Comparison of ENCODE assay signal across 9 cellular contexts in genomic region chr1:218463194-218464156, GRCh38.
DNase-seq lines count a peak whose midpoint lies in the region; ATAC-seq, FAIRE-seq and TF ChIP-seq lines count a peak whose summit lies in the region.
"Had no signal": no experiment of that assay in that cellular context is flagged by ENCODE, and none has a peak within 500 bp of the region (broad histone marks: within the 10 kb centered on the region; RNA-seq: fewer than 3 reads in every experiment).

No MANE protein-coding gene starts in this region.

- DNase-seq in A549 (ENCODE audit: low read depth in 1 of 2, low spot score in 1 of 2) = peak in 1 of 2 experiments; percentile 65
- peak; percentile 41 to 82 for DNase-seq in NOMO-1 (lab: John Stamatoyannopoulos, UW; ENCODE audit: unreplicated experiment in 2 of 2)
- peak in 3 of 10 donors; percentile 24 to 40 (median 36) for DNase-seq in dorsolateral prefrontal cortex
- no peak for DNase-seq in DMS79 (lab: John Stamatoyannopoulos, UW)
- DNase-seq in stimulated activated naive CD8-positive, alpha-beta T cell treated with anti-CD3 and anti-CD28 coated beads, Interleukin-15, Interleukin-2, amounts not matched to agents 100 U/mL and 50 U/mL, for 24 hours = no peak
- no peak for DNase-seq in activated CD4-positive, alpha-beta memory T cell treated with anti-CD3 and anti-CD28 coated beads, Interleukin-2, amount 10 ng/mL, durations not matched to agents 7 days and 5 days
- DNase-seq: H7 had no signal

- no peaks in the 10 kb centered on the region for H3K36me3 Mint-ChIP-seq in activated CD4-positive, alpha-beta memory T cell treated with anti-CD3 and anti-CD28 coated beads, Interleukin-2, amount 10 ng/mL, durations not matched to agents 7 days and 5 days (ENCODE audit: low read depth)

- H3K4me3 ChIP-seq in A549 (no peak overlapping the region), dorsolateral prefrontal cortex (peak overlapping the region in 4 of 59 donors; percentile 4 to 21 (median 12)), mononuclear cell (ENCODE audit: low read length) (peak overlapping the region; percentile 17)

- H3K4me1 Mint-ChIP-seq in activated CD4-positive, alpha-beta memory T cell treated with anti-CD3 and anti-CD28 coated beads, Interleukin-2, amount 10 ng/mL, durations not matched to agents 7 days and 5 days = no peaks in the 10 kb centered on the region

- POLR2A ChIA-PET in A549 (lab: Yijun Ruan, JAX) = no interaction called here
- POLR2A ChIA-PET in activated CD4-positive, alpha-beta memory T cell treated with anti-CD3 and anti-CD28 coated beads, Interleukin-2, amount 10 ng/mL, durations not matched to agents 7 days and 5 days (lab: Charles Lee) = no interaction called here

- FAIRE-seq in A549 (lab: Jason Lieb, UNC) = no peak

- no peak overlapping the region for H3K27ac Mint-ChIP-seq in activated CD4-positive, alpha-beta memory T cell treated with anti-CD3 and anti-CD28 coated beads, Interleukin-2, amount 10 ng/mL, durations not matched to agents 7 days and 5 days

- TF ChIP-seq EP300 in A549 (IDR thresholded peaks at IDR 0.05) = no peak

- H3K4me1 ChIP-seq in A549 (peaks cover 54% of the 10 kb centered on the region), mononuclear cell (ENCODE audit: insufficient read depth, low read length) (peaks cover 37% of the 10 kb centered on the region)

- H3K27me3 ChIP-seq in dorsolateral prefrontal cortex = peaks cover 0 to 5% (median 0%) of the 10 kb centered on the region in 45 donors
- H3K27me3 ChIP-seq in mononuclear cell (ENCODE audit: insufficient read depth, low read length) = no peaks in the 10 kb centered on the region

- no peaks in the 10 kb centered on the region for H3K9me3 ChIP-seq in A549
- no peaks in the 10 kb centered on the region for H3K9me3 ChIP-seq in mononuclear cell (ENCODE audit: low read depth, low read length)

- no peaks in the 10 kb centered on the region for H3K9me3 Mint-ChIP-seq in activated CD4-positive, alpha-beta memory T cell treated with anti-CD3 and anti-CD28 coated beads, Interleukin-2, amount 10 ng/mL, durations not matched to agents 7 days and 5 days

- peak overlapping the region; percentile 61 for H3K4me2 ChIP-seq in A549

- TF ChIP-seq POLR2A in A549 (IDR thresholded peaks at IDR 0.05; ENCODE audit: low read length) = no peak

- TF ChIP-seq CTCF in A549 (IDR thresholded peaks at IDR 0.05) = no peak
- TF ChIP-seq CTCF in dorsolateral prefrontal cortex (IDR thresholded peaks at IDR 0.05 in 54 of 56, conservative IDR thresholded peaks at IDR 0.05 in 2 of 56; ENCODE audit: low read depth in 1 of 56, partially characterized antibody in 56 of 56) = no peak

- ATAC-seq in A549 (peak; percentile 48 to 53; a peak in 3 of 6 replicates), GM19397 (IDR thresholded peaks at IDR 0.05; ENCODE audit: unreplicated experiment) (no peak)
- ATAC-seq in stimulated activated naive CD8-positive, alpha-beta T cell treated with anti-CD3 and anti-CD28 coated beads, Interleukin-15, Interleukin-2, amounts not matched to agents 100 U/mL and 50 U/mL, for 24 hours = no peak

- CTCF ChIA-PET in A549 (lab: Yijun Ruan, JAX) = interaction anchor here (0.9 kb wide), 1 partner anchor 22 kb away, joined by 3 read pairs; no protein-coding TSS in a partner anchor
- CTCF ChIA-PET in activated CD4-positive, alpha-beta memory T cell treated with anti-CD3 and anti-CD28 coated beads, Interleukin-2, amount 10 ng/mL, durations not matched to agents 7 days and 5 days (lab: Charles Lee) = no interaction called here

- no peaks in the 10 kb centered on the region for H3K27me3 Mint-ChIP-seq in activated CD4-positive, alpha-beta memory T cell treated with anti-CD3 and anti-CD28 coated beads, Interleukin-2, amount 10 ng/mL, durations not matched to agents 7 days and 5 days

- no peak for TF ChIP-seq RAD21 in A549 (conservative IDR thresholded peaks at IDR 0.05 in 1 of 2, IDR thresholded peaks at IDR 0.05 in 1 of 2)

- no peak overlapping the region for H3K4me3 Mint-ChIP-seq in activated CD4-positive, alpha-beta memory T cell treated with anti-CD3 and anti-CD28 coated beads, Interleukin-2, amount 10 ng/mL, durations not matched to agents 7 days and 5 days

- WGBS in A549 (ENCODE audit: missing lambda C conversion rate) = 56% methylated on average over 14 of the region's 14 CpGs

- H3K27ac ChIP-seq in A549 (peak overlapping the region; percentile 72 to 83), dorsolateral prefrontal cortex (peak overlapping the region in 48 of 59 donors; percentile 1 to 82 (median 49))

- intact Hi-C loops in dorsolateral prefrontal cortex (cut with DNase I) = no loop called here

TF ChIP-seq in A549, 52 proteins besides CTCF, POLR2A, EP300 and RAD21 (continues in another document):
- TF ChIP-seq EHF (CRISPR knock-in tag; IDR thresholded peaks at IDR 0.05) (peak; percentile 54; the same call in 1 of the 2 replicates), MAX (IDR thresholded peaks at IDR 0.05) (peak; percentile 60), ZFP36 (IDR thresholded peaks at IDR 0.05; ENCODE audit: borderline replicate concordance, partially characterized antibody) (no peak), JUN (IDR thresholded peaks at IDR 0.05) (peak in 1 of 2 experiments; percentile 21; a peak in 1 of 5 replicates), ESRRA (IDR thresholded peaks at IDR 0.05; ENCODE audit: borderline replicate concordance, low read length) (no peak), RCOR1 (IDR thresholded peaks at IDR 0.05; ENCODE audit: low read depth, low read length) (no peak), SREBF2 (IDR thresholded peaks at IDR 0.05) (no peak), CHD4 (IDR thresholded peaks at IDR 0.05; ENCODE audit: borderline replicate concordance) (no peak), RARB (CRISPR knock-in tag; IDR thresholded peaks at IDR 0.05) (0 out of 2 replicates have a peak, but pooled peaks have one; percentile 26), CEBPB (IDR thresholded peaks at IDR 0.05) (peak; percentile 28 to 60; a peak in 2 of 4 replicates), ZNF302 (CRISPR knock-in tag; IDR thresholded peaks at IDR 0.05) (no peak), CBX8 (IDR thresholded peaks at IDR 0.05) (no peak), CHD2 (IDR thresholded peaks at IDR 0.05; ENCODE audit: low read length, partially characterized antibody) (no peak), USF2 (IDR thresholded peaks at IDR 0.05) (no peak), JUNB (IDR thresholded peaks at IDR 0.05) (no peak), BCL3 (IDR thresholded peaks at IDR 0.05) (no peak), FOSL2 (IDR thresholded peaks at IDR 0.05) (peak; percentile 20; the same call in 1 of the 2 replicates), FOSL2 (CRISPR knock-in tag; IDR thresholded peaks at IDR 0.05) (peak; percentile 72), NPAS2 (CRISPR knock-in tag; IDR thresholded peaks at IDR 0.05; ENCODE audit: borderline replicate concordance) (no peak), FOXS1 (CRISPR knock-in tag; IDR thresholded peaks at IDR 0.05) (0 out of 2 replicates have a peak, but pooled peaks have one; percentile 30), E2F6 (IDR thresholded peaks at IDR 0.05; ENCODE audit: borderline replicate concordance, low read depth) (peak; percentile 89), HMGXB4 (CRISPR knock-in tag; IDR thresholded peaks at IDR 0.05; ENCODE audit: borderline replicate concordance) (no peak), HOXB13 (CRISPR knock-in tag; IDR thresholded peaks at IDR 0.05; ENCODE audit: low read depth) (peak; percentile 49; the same call in 1 of the 2 replicates), MAZ (IDR thresholded peaks at IDR 0.05; ENCODE audit: borderline replicate concordance, low read depth, low read length) (no peak), CBX2 (IDR thresholded peaks at IDR 0.05; ENCODE audit: borderline replicate concordance, low read depth) (no peak)

Comparison
In these comparisons a context has a peak if more than half of its experiments do, and no peak if none do; other contexts are left out.
1. ATAC-seq: peak in A549 (2 of 2); none in stimulated activated naive CD8-positive, alpha-beta T cell treated with anti-CD3 and anti-CD28 coated beads, Interleukin-15, Interleukin-2, amounts not matched to agents 100 U/mL and 50 U/mL, for 24 hours (single experiment) and GM19397 (single experiment).
2. DNase-seq: peak in NOMO-1 (2 of 2); none in DMS79 (single experiment), stimulated activated naive CD8-positive, alpha-beta T cell treated with anti-CD3 and anti-CD28 coated beads, Interleukin-15, Interleukin-2, amounts not matched to agents 100 U/mL and 50 U/mL, for 24 hours (single experiment) and activated CD4-positive, alpha-beta memory T cell treated with anti-CD3 and anti-CD28 coated beads, Interleukin-2, amount 10 ng/mL, durations not matched to agents 7 days and 5 days (single experiment).